8 cellular contexts compared by ENCODE assay signal in the genomic region with DNA sequence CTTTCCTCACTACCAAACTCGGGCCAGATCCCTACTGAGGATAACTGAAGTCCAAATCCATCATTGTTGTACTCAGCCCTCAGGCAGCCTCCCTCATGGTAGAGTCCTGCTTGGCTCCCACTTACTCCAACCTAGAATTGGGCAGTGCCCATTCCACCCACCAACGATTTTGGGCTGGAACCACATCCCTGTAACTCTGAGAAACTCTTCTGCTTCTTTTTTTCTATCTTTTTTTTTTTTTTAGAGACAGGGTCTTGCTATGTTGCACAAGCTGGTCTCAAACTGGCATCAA. TPM values are rescaled to one million over a fixed set of nuclear protein-coding genes. Genes with fewer than 3 reads are reported as not detected.
A peak's percentile ranks its signal among the peaks of the same experiment; 100 is the strongest.
DNase-seq lines count a peak whose midpoint lies in the region; ATAC-seq and TF ChIP-seq lines count a peak whose summit lies in the region.

No MANE protein-coding gene starts in this region.

- peak overlapping the region; percentile 95 for H3K4me3 Mint-ChIP-seq in activated CD4-positive, alpha-beta T cell treated with anti-CD3 and anti-CD28 coated beads, Interleukin-2, amount 10 ng/mL, durations not matched to agents 24 days and 14 days

- ATAC-seq in left lung (no peak), HG03139 (IDR thresholded peaks at IDR 0.05; ENCODE audit: unreplicated experiment) (no peak)

- H3K27me3 ChIP-seq in adipocyte (replicated peaks; ENCODE audit: control insufficient read depth, insufficient read depth, low read length): no peaks in the 10 kb centered on the region
- H3K27me3 ChIP-seq in left lung: no peaks in the 10 kb centered on the region
- H3K27me3 ChIP-seq in testis: no peaks in the 10 kb centered on the region

- H3K27ac Mint-ChIP-seq in activated CD4-positive, alpha-beta T cell treated with anti-CD3 and anti-CD28 coated beads, Interleukin-2, amount 10 ng/mL, durations not matched to agents 24 days and 14 days: peak overlapping the region; percentile 91

- no peaks in the 10 kb centered on the region for H3K9me3 ChIP-seq in adipocyte (ENCODE audit: control insufficient read depth, low read length)
- no peaks in the 10 kb centered on the region for H3K9me3 ChIP-seq in left lung
- H3K9me3 ChIP-seq in testis: no peaks in the 10 kb centered on the region

- H3K4me3 ChIP-seq in adipocyte (ENCODE audit: low read length): peak overlapping the region; percentile 96
- peak overlapping the region; percentile 52 to 97 for H3K4me3 ChIP-seq in left lung
- H3K4me3 ChIP-seq in testis: peak overlapping the region; percentile 78 to 97

- 9 to 11% methylated on average over 2 of the region's 2 CpGs for WGBS in testis, 2 donors

- H3K36me3 ChIP-seq in adipocyte (ENCODE audit: control insufficient read depth, insufficient read depth, low read length, severe bottlenecking) (peaks cover 37% of the 10 kb centered on the region), left lung (peaks cover 0 to 48% of the 10 kb centered on the region in 2 donors), testis (ENCODE audit: low read depth, missing control alignments) (no peaks in the 10 kb centered on the region)

- peak overlapping the region; percentile 93 for H3K9ac ChIP-seq in adipocyte (ENCODE audit: low read length)

- peaks cover 36% of the 10 kb centered on the region for H3K4me1 Mint-ChIP-seq in activated CD4-positive, alpha-beta T cell treated with anti-CD3 and anti-CD28 coated beads, Interleukin-2, amount 10 ng/mL, durations not matched to agents 24 days and 14 days

- peaks cover 19% of the 10 kb centered on the region for H3K4me1 ChIP-seq in adipocyte (ENCODE audit: control insufficient read depth, insufficient read depth, low read length)
- peaks cover 10 to 37% of the 10 kb centered on the region in 2 donors for H3K4me1 ChIP-seq in left lung
- peaks cover 17% of the 10 kb centered on the region for H3K4me1 ChIP-seq in testis

- no peak for TF ChIP-seq CTCF in left lung (IDR thresholded peaks at IDR 0.05)
- no peak for TF ChIP-seq CTCF in testis (IDR thresholded peaks at IDR 0.05)

- H3K36me3 Mint-ChIP-seq in activated CD4-positive, alpha-beta T cell treated with anti-CD3 and anti-CD28 coated beads, Interleukin-2, amount 10 ng/mL, durations not matched to agents 24 days and 14 days (ENCODE audit: low read depth): peaks cover 40% of the 10 kb centered on the region

- no peaks in the 10 kb centered on the region for H3K9me3 Mint-ChIP-seq in activated CD4-positive, alpha-beta T cell treated with anti-CD3 and anti-CD28 coated beads, Interleukin-2, amount 10 ng/mL, durations not matched to agents 24 days and 14 days

- DNase-seq in activated CD4-positive, alpha-beta T cell treated with anti-CD3 and anti-CD28 coated beads, Interleukin-2, amount 10 ng/mL, durations not matched to agents 24 days and 14 days: no peak
- no peak for DNase-seq in activated CD4-positive, alpha-beta T cell treated with anti-CD3 and anti-CD28 coated beads, Interleukin-2, amount 50 U/mL, for 48 hours
- DNase-seq in adipocyte (ENCODE audit: low read depth): no peak
- DNase-seq in left lung: no peak
- DNase-seq in testis: no peak
- no peak for DNase-seq in retina
- no peak for DNase-seq in A172 (ENCODE audit: low spot score)

- no peaks in the 10 kb centered on the region for H3K27me3 Mint-ChIP-seq in activated CD4-positive, alpha-beta T cell treated with anti-CD3 and anti-CD28 coated beads, Interleukin-2, amount 10 ng/mL, durations not matched to agents 24 days and 14 days

- H3K27ac ChIP-seq in left lung (peak overlapping the region; percentile 91 to 96), testis (peak overlapping the region; percentile 92 to 95)

- intact Hi-C loops in activated CD4-positive, alpha-beta T cell treated with anti-CD3 and anti-CD28 coated beads, Interleukin-2, amount 10 ng/mL, durations not matched to agents 24 days and 14 days (cut with micrococcal nuclease): loop anchor here (10.0 kb wide), 3 partner anchors 93 to 1223 kb away; a partner anchor contains a TSS
- intact Hi-C loops in left lung (cut with DNase I) (no loop called here), testis (cut with DNase I; ENCODE audit: low total_unique reads) (no loop called here)

- TF ChIP-seq POLR2A in testis (IDR thresholded peaks at IDR 0.05): no peak

RNA-seq across cellular contexts. Expression of a gene that starts 1.2 kb away (rescaled TPM):
- total RNA-seq in activated CD4-positive, alpha-beta T cell treated with anti-CD3 and anti-CD28 coated beads, Interleukin-2, amount 10 ng/mL, durations not matched to agents 24 days and 14 days: 82.2 and 86.7 TPM in 2 replicates
- total RNA-seq in left lung (10 to 100 TPM; 46.1 to 58.8 TPM), testis (10 to 100 TPM; 60.0 to 66.3 TPM)
- 37.0 TPM for polyA plus RNA-seq in testis (ENCODE audit: insufficient read depth, low read depth, low replicate concordance)
- total RNA-seq in A172 (2014; rRNA removed; shearing (Covaris generic)): 9.1 and 13.7 TPM in 2 replicates

RNA-seq across cellular contexts. Expression of a gene that starts 6.3 kb away (rescaled TPM):
- 121 and 124 TPM in 2 replicates for total RNA-seq in activated CD4-positive, alpha-beta T cell treated with anti-CD3 and anti-CD28 coated beads, Interleukin-2, amount 10 ng/mL, durations not matched to agents 24 days and 14 days
- total RNA-seq in left lung: 10 to 100 TPM; 52.1 to 62.3 TPM
- 100 to 1,000 TPM; 140 to 165 TPM for total RNA-seq in testis
- 302 TPM for polyA plus RNA-seq in testis (ENCODE audit: insufficient read depth, low read depth, low replicate concordance)
- 16.0 and 24.9 TPM in 2 replicates for total RNA-seq in A172 (2014; rRNA removed; shearing (Covaris generic))

RNA-seq across cellular contexts. Expression of a gene that starts 41.8 kb away (rescaled TPM):
- 14.0 and 14.6 TPM in 2 replicates for total RNA-seq in activated CD4-positive, alpha-beta T cell treated with anti-CD3 and anti-CD28 coated beads, Interleukin-2, amount 10 ng/mL, durations not matched to agents 24 days and 14 days
- total RNA-seq in left lung (1 to 10 TPM; 5.4 to 7.1 TPM), testis (10 to 100 TPM; 33.0 to 41.3 TPM)
- 82.7 TPM for polyA plus RNA-seq in testis (ENCODE audit: insufficient read depth, low read depth, low replicate concordance)
- 11.7 and 16.6 TPM in 2 replicates for total RNA-seq in A172 (2014; rRNA removed; shearing (Covaris generic))

RNA-seq across cellular contexts. Expression of a gene that starts 47.0 kb away (rescaled TPM):
- total RNA-seq in activated CD4-positive, alpha-beta T cell treated with anti-CD3 and anti-CD28 coated beads, Interleukin-2, amount 10 ng/mL, durations not matched to agents 24 days and 14 days: 90.4 and 91.6 TPM in 2 replicates
- total RNA-seq in left lung: 10 to 100 TPM; 57.1 to 67.4 TPM
- 10 to 100 TPM; 74.3 to 80.8 TPM for total RNA-seq in testis
- polyA plus RNA-seq in testis (ENCODE audit: insufficient read depth, low read depth, low replicate concordance): 44.3 TPM
- 9.3 and 11.4 TPM in 2 replicates for total RNA-seq in A172 (2014; rRNA removed; shearing (Covaris generic))
